9 cellular contexts compared by ENCODE assay signal in the genomic region with DNA sequence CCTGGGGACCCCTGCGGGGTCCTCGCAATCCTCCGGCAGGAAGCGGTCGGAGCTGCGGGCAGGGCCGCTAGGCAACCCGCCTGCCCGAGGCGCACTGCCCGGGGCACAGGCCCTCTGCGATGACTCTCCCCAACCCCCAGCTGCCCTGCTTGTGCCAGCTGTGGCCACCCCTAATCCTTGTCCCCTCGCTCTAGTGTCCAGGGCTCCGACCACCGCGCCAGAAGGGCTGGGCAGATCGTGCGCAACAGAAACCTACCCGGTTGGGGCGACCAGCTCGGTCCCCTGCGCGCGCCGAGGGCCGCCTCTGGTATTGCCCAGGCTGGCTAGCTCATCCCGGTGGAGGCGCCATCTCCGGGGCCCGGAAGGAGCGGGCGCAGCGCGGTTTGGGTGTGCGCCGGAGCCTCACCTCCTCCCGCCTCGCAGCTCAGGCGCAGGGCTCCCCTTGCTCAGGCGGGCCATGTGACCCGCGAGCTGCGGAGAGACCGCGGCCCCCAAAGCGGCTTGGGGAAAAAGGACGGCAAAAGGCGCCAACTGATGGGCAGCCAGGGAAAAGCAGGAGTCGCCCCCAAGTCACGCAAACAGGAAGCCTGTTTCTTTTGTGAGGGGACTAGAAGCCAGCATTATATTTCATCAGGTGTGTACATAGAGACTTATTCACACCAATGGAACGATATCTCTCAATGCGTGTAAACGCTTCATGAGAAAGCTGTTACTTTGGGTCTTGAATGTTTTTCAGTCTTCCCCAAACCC. TPM values are rescaled to one million over a fixed set of nuclear protein-coding genes. Genes with fewer than 3 reads are reported as not detected.
A peak's percentile ranks its signal among the peaks of the same experiment; 100 is the strongest.
DNase-seq lines count a peak whose midpoint lies in the region; ATAC-seq and TF ChIP-seq lines count a peak whose summit lies in the region.
"Had no signal": no experiment of that assay in that cellular context is flagged by ENCODE, and none has a peak within 500 bp of the region (broad histone marks: within the 10 kb centered on the region; RNA-seq: fewer than 3 reads in every experiment).

No MANE protein-coding gene starts in this region.

- H3K4me3 Mint-ChIP-seq in nephron progenitor cell, result peak overlapping the region; percentile 91

- H3K27me3 ChIP-seq in foreskin keratinocyte, result no peaks in the 10 kb centered on the region

- no peak overlapping the region for H3K27ac Mint-ChIP-seq in nephron progenitor cell

- peaks cover 4% of the 10 kb centered on the region for H3K27me3 Mint-ChIP-seq in nephron progenitor cell (ENCODE audit: low read depth, poor library complexity)

- peak; percentile 50 for TF ChIP-seq CTCF in foreskin keratinocyte (conservative IDR thresholded peaks at IDR 0.05)
- TF ChIP-seq CTCF in nephron progenitor cell (IDR thresholded peaks at IDR 0.05), result peak; percentile 17

- peaks cover 20% of the 10 kb centered on the region for H3K4me1 Mint-ChIP-seq in nephron progenitor cell

- peak overlapping the region; percentile 16 for H3K27ac ChIP-seq in foreskin keratinocyte

- peaks cover 3% of the 10 kb centered on the region for H3K9me3 Mint-ChIP-seq in nephron progenitor cell

- ATAC-seq in foreskin keratinocyte (peak; percentile 92), GM21528 (IDR thresholded peaks at IDR 0.05; ENCODE audit: low FRiP score, unreplicated experiment) (no peak), HG03521 (IDR thresholded peaks at IDR 0.05; ENCODE audit: unreplicated experiment) (no peak)

- no peaks in the 10 kb centered on the region for H3K4me1 ChIP-seq in foreskin keratinocyte

- DNase-seq in DMS153 treated with DMSO at 0.1 percent for 48 hours (lab: John Stamatoyannopoulos, UW; ENCODE audit: unreplicated experiment) (peak; percentile 78), NCI-H128 (lab: John Stamatoyannopoulos, UW; ENCODE audit: unreplicated experiment) (peak; percentile 42), foreskin keratinocyte (peak in 1 of 2 donors; percentile 55), nephron progenitor cell (peak; percentile 72), GOT3 (lab: John Stamatoyannopoulos, UW) (no peak)
- DNase-seq in activated T-cell treated with anti-CD3 and anti-CD28 coated beads, Interleukin-2, amount 50 U/mL, for 48 hours, result peak; percentile 33 to 52

- H3K36me3 Mint-ChIP-seq in nephron progenitor cell (ENCODE audit: low read depth), result peaks cover 5% of the 10 kb centered on the region

RNA-seq across cellular contexts. Expression of a gene that starts 46.8 kb away (rescaled TPM):
- 28.4 and 31.4 TPM in 2 replicates for total RNA-seq in foreskin keratinocyte
- polyA plus RNA-seq in foreskin keratinocyte, result 9.9 and 11.7 TPM in 2 replicates

RNA-seq across cellular contexts. Expression of a gene that starts 51.3 kb away (rescaled TPM):
- not detected in 2 replicates for total RNA-seq in foreskin keratinocyte
- not detected in 2 replicates for polyA plus RNA-seq in foreskin keratinocyte
- total RNA-seq: HT1080 had no signal
